In genomic region chr7:157481389-157481788, GRCh38 we compare ENCODE assay signal across 20 cellular contexts.
DNase-seq lines count a peak whose midpoint lies in the region; ATAC-seq, FAIRE-seq and TF ChIP-seq lines count a peak whose summit lies in the region.
"Had no signal": no experiment of that assay in that cellular context is flagged by ENCODE, and none has a peak within 500 bp of the region (broad histone marks: within the 10 kb centered on the region; RNA-seq: fewer than 3 reads in every experiment).

No MANE protein-coding gene starts in this region.

- no peak overlapping the region for H3K9ac ChIP-seq in H9 (ENCODE audit: extremely low read depth, insufficient read length, low read length)
- H3K9ac ChIP-seq in neuronal stem cell (ENCODE audit: low read depth, low read length, poor library complexity), result no peak overlapping the region

- H3K18ac ChIP-seq in H9 (ENCODE audit: insufficient read length, low read depth, low read length) (no peak overlapping the region), neuronal stem cell (ENCODE audit: low read length) (no peak overlapping the region)

- no peaks in the 10 kb centered on the region for H3K9me3 ChIP-seq in H9 (ENCODE audit: control insufficient read depth, low read depth, low read length)
- H3K9me3 ChIP-seq in neuronal stem cell (replicated peaks in 1 of 2; ENCODE audit: control insufficient read depth in 2 of 2, insufficient read depth in 1 of 2, low read depth in 1 of 2, low read length in 2 of 2), result peaks cover 0 to 9% of the 10 kb centered on the region in 2 donors
- H3K9me3 ChIP-seq: A549 had no signal

- H3K56ac ChIP-seq in H9 (ENCODE audit: insufficient read length, low read depth, low read length), result no peak overlapping the region

- no peak overlapping the region for H3K4me2 ChIP-seq in H9 (ENCODE audit: insufficient read depth, insufficient read length, low read length)
- H3K4me2 ChIP-seq in neuronal stem cell (ENCODE audit: insufficient read depth, low read length, poor library complexity, severe bottlenecking), result no peak overlapping the region
- H3K4me2 ChIP-seq: A549 had no signal

- H3K9me3 Mint-ChIP-seq in H9, result peaks cover 0 to 2% of the 10 kb centered on the region in 2 experiments; a peak in 1 of 5 replicates
- H3K9me3 Mint-ChIP-seq: CD8-positive, alpha-beta T cell had no signal

- H3T11ph ChIP-seq in H9 (ENCODE audit: low read length), result no peak overlapping the region

- no peak for DNase-seq in GM18507 (ENCODE audit: extremely low spot score, insufficient read length, low read depth)
- peak; percentile 10 for DNase-seq in H9
- DNase-seq in bronchial epithelial cell (ENCODE audit: low read depth), result no peak
- DNase-seq in neuronal stem cell (ENCODE audit: low spot score), result no peak
- DNase-seq in AG08396 (ENCODE audit: low spot score), result no peak
- DNase-seq in stimulated activated naive CD4-positive, alpha-beta T cell (lab: John Stamatoyannopoulos, UW), result no peak
- DNase-seq: COR-L47, DMS153, DMS79 treated with DMSO at 0.1 percent for 48 hours, EL, KG1 had no signal

- no peak overlapping the region for H3K27ac Mint-ChIP-seq in H9
- H3K27ac Mint-ChIP-seq: CD14-positive monocyte; CD8-positive, alpha-beta T cell had no signal

- H3K4me1 Mint-ChIP-seq in H9, result no peaks in the 10 kb centered on the region

- H4K8ac ChIP-seq in H9 (replicated peaks; ENCODE audit: insufficient read length, low read depth, low read length) (no peak overlapping the region), neuronal stem cell (ENCODE audit: low read depth, low read length) (peak overlapping the region; percentile 45)

- H3K4me1 ChIP-seq in H9 (ENCODE audit: insufficient read depth, low read length) (no peaks in the 10 kb centered on the region), neuronal stem cell (ENCODE audit: control insufficient read depth in 2 of 2, insufficient read depth in 1 of 2, low read depth in 1 of 2, low read length in 2 of 2) (peaks cover 0 to 4% of the 10 kb centered on the region in 2 donors)
- H3K4me1 ChIP-seq: A549 had no signal

- H2BK120ac ChIP-seq in H9 (ENCODE audit: low read depth, low read length, poor library complexity, severe bottlenecking) (no peak overlapping the region), neuronal stem cell (ENCODE audit: low read depth, low read length) (no peak overlapping the region)

- no peaks in the 10 kb centered on the region for H3K36me3 Mint-ChIP-seq in H9 (ENCODE audit: insufficient read depth in 1 of 3, low read depth in 3 of 3)
- H3K36me3 Mint-ChIP-seq: CD14-positive monocyte; CD8-positive, alpha-beta T cell had no signal

- no peak overlapping the region for H3K4me3 ChIP-seq in bronchial epithelial cell (ENCODE audit: low read depth, low read length)
- H3K4me3 ChIP-seq in neuronal stem cell (ENCODE audit: low read length in 2 of 2), result peak overlapping the region in 1 of 2 donors; percentile 62
- H3K4me3 ChIP-seq: A549 had no signal

- H4K20me1 ChIP-seq in H9 (ENCODE audit: control insufficient read depth, insufficient read depth, insufficient read length), result no peaks in the 10 kb centered on the region

- no peak overlapping the region for H4K5ac ChIP-seq in H9 (ENCODE audit: insufficient read length, low read depth, low read length)

- no peak overlapping the region for H2AFZ ChIP-seq in H9 (ENCODE audit: low read length)
- no peak overlapping the region for H2AFZ ChIP-seq in neuronal stem cell (ENCODE audit: low read length)

- H2AK5ac ChIP-seq in H9 (ENCODE audit: insufficient read length, low read length) (no peak overlapping the region), neuronal stem cell (ENCODE audit: low read depth, low read length) (no peak overlapping the region)

- ATAC-seq in HG02870 (IDR thresholded peaks at IDR 0.05; ENCODE audit: unreplicated experiment) (no peak), GM18861 (IDR thresholded peaks at IDR 0.05; ENCODE audit: unreplicated experiment) (no peak)
- ATAC-seq: A549; CD8-positive, alpha-beta T cell; HCT116 had no signal

- H3K23ac ChIP-seq in H9 (ENCODE audit: insufficient read length, low read depth, low read length) (no peak overlapping the region), neuronal stem cell (ENCODE audit: low read depth, low read length, poor library complexity) (no peak overlapping the region)

- no peaks in the 10 kb centered on the region for H3K36me3 ChIP-seq in bronchial epithelial cell (ENCODE audit: control insufficient read depth, insufficient read depth, low read length)
- H3K36me3 ChIP-seq in neuronal stem cell (replicated peaks in 1 of 2; ENCODE audit: control insufficient read depth in 2 of 2, insufficient read depth in 2 of 2, low read length in 2 of 2), result peaks cover 0 to 4% of the 10 kb centered on the region in 2 donors

- no peak overlapping the region for H3K4me3 Mint-ChIP-seq in H9
- H3K4me3 Mint-ChIP-seq: CD14-positive monocyte; CD8-positive, alpha-beta T cell had no signal

- no peaks in the 10 kb centered on the region; the same call in 1 of the 2 replicates for H3K27me3 ChIP-seq in H9 (ENCODE audit: insufficient read depth, low read length)
- H3K27me3 ChIP-seq in bronchial epithelial cell (ENCODE audit: control insufficient read depth, insufficient read depth, low read length), result no peaks in the 10 kb centered on the region
- H3K27me3 ChIP-seq in neuronal stem cell (ENCODE audit: control insufficient read depth in 3 of 3, insufficient read depth in 3 of 3, low read depth in 1 of 3, low read length in 3 of 3), result peaks cover 0 to 8% (median 0%) of the 10 kb centered on the region in 3 experiments

- H2BK20ac ChIP-seq in H9 (ENCODE audit: low read depth, low read length, poor library complexity, severe bottlenecking), result no peak overlapping the region

- no peaks in the 10 kb centered on the region for H3K79me2 ChIP-seq in H9 (ENCODE audit: insufficient read depth, low read length)

- 100% methylated on average over 4 of the region's 6 CpGs for WGBS in H9 (ENCODE audit: extremely low coverage, insufficient read length, low lambda C conversion rate)
- WGBS in neuronal stem cell (ENCODE audit: extremely low coverage in 2 of 2, insufficient read length in 2 of 2, insufficient replicate concordance in 1 of 2), 2 donors, result 100% methylated on average over 3 of the region's 6 CpGs; no CpG with 5 or more reads in 1 of the 2 donors

- no peak overlapping the region for H3K14ac ChIP-seq in H9 (ENCODE audit: insufficient read depth, low read length)
- H3K14ac ChIP-seq in neuronal stem cell (ENCODE audit: low read length), result peak overlapping the region; percentile 67

- no peaks in the 10 kb centered on the region for H3K23me2 ChIP-seq in H9 (ENCODE audit: insufficient read length, low read depth, low read length, poor library complexity, severe bottlenecking)

- H3K27ac ChIP-seq in H9 (ENCODE audit: insufficient read length, low read depth, low read length) (no peak overlapping the region), neuronal stem cell (replicated peaks; ENCODE audit: low read length) (no peak overlapping the region)
- H3K27ac ChIP-seq: A549 had no signal

- no peak for TF ChIP-seq CTCF in H9 (conservative IDR thresholded peaks at IDR 0.05)
- no peak for TF ChIP-seq CTCF in bronchial epithelial cell (IDR thresholded peaks at IDR 0.05; ENCODE audit: insufficient read depth, low read length, severe bottlenecking)

- H3K27me3 Mint-ChIP-seq in H9 (ENCODE audit: low read depth), result peaks cover 66% of the 10 kb centered on the region

- H2BK5ac ChIP-seq in H9 (ENCODE audit: insufficient read length, low read length) (no peak overlapping the region), neuronal stem cell (ENCODE audit: low read length) (no peak overlapping the region)

- H2BK15ac ChIP-seq in H9 (ENCODE audit: low read depth, low read length) (no peak overlapping the region), neuronal stem cell (ENCODE audit: low read length) (no peak overlapping the region)

- FAIRE-seq in GM18507 (lab: Jason Lieb, UNC), result peak; percentile 31
- peak; percentile 95 for FAIRE-seq in bronchial epithelial cell (lab: Jason Lieb, UNC)
- FAIRE-seq: A549, D721Med, G401.6, GM19239 had no signal

- H4K91ac ChIP-seq in H9 (ENCODE audit: insufficient read length, low read depth, low read length), result no peak overlapping the region
- H4K91ac ChIP-seq in neuronal stem cell (ENCODE audit: low read depth, low read length, poor library complexity), result peak overlapping the region; percentile 69

- H3K79me1 ChIP-seq in H9 (ENCODE audit: insufficient read depth, low read depth, low read length, poor library complexity, severe bottlenecking), result no peaks in the 10 kb centered on the region
- H3K79me1 ChIP-seq in neuronal stem cell (ENCODE audit: low read depth, low read length), result peaks cover 5% of the 10 kb centered on the region

- H2BK12ac ChIP-seq in H9 (ENCODE audit: insufficient read length, low read depth, low read length) (no peak overlapping the region), neuronal stem cell (ENCODE audit: low read length) (peak overlapping the region; percentile 69)

- H3K4ac ChIP-seq in H9 (ENCODE audit: low read depth, low read length), result no peak overlapping the region
- H3K4ac ChIP-seq in neuronal stem cell (ENCODE audit: low read length), result peak overlapping the region; percentile 59
